In the genomic region with DNA sequence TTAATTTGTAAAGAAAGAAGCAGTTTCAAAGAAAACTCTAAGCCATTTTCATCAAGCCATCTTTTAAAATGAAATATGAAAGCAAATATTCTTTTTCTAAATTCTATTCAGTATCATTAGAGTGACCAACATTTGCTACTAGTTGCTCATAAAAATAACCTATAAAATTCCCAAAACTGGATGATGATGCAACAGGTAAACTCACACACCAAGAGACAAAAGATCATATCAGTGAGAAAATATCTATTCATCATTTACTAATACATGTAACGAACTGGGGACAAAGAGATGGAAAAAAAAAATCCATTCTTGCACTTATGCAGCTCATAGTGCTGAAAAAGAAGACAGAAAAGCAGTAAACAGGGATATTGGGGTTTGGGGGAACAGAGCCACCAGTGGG, we compare ENCODE assay signal across 7 cellular contexts.
"Had no signal": no experiment of that assay in that cellular context is flagged by ENCODE, and none has a peak within 500 bp of the region (broad histone marks: within the 10 kb centered on the region; RNA-seq: fewer than 3 reads in every experiment).

No MANE protein-coding gene starts in this region.

- H3K4me3 ChIP-seq: GM23248, HAP-1 had no signal

- FAIRE-seq: HTR-8/SVneo had no signal

- H3K27ac ChIP-seq: GM23248 had no signal

- H2AFZ ChIP-seq: GM23248 had no signal

- DNase-seq: GM23248, GOT3, H7, KBM-7 had no signal

- ATAC-seq: HCT116 had no signal

- H3K9ac ChIP-seq: GM23248 had no signal

- H3K36me3 ChIP-seq: HAP-1 had no signal
